17 cellular contexts compared by ENCODE assay signal in the genomic region with DNA sequence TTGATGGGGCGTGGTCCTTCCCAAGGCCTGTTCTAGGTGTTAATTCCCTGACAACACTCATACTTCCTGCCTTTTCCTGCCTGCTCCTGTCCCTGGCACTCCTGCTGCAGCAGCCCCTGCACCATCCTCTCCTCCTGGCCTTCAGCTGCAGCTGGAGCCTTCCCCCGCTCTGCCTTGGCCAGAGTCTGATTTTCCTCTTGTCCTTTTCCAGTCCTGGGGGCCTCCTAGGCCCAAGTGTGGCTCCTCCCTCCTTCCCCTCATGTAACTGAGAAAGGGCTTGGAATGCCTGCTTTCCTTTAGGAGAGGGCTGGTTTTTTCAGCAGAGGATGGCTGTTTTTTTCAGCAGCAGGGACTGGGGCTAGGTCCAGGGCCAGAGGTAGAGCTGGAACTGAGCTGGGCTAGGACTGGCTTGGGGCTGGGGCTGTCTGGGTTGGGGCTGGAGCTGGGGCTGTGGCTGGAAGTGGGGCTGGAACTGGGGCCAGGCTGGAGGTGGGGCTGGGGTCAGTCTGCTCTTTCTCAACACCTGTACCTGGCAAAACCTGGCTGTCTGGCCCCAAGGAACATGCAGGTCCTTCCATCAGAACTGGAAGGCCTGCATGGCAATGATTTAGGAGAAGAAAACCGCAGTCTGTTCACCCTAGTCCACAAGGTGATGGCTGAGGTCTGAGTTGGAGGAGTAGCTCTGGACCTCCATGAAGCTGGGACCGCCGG.
"Had no signal": no experiment of that assay in that cellular context is flagged by ENCODE, and none has a peak within 500 bp of the region (broad histone marks: within the 10 kb centered on the region; RNA-seq: fewer than 3 reads in every experiment).

No MANE protein-coding gene starts in this region.

- H3K4me1 Mint-ChIP-seq: activated naive CD4-positive, alpha-beta T cell treated with anti-CD3 and anti-CD28 coated beads, Interleukin-2, amount 10 ng/mL, durations not matched to agents 7 days and 5 days; stimulated activated naive CD8-positive, alpha-beta T cell treated with anti-CD3 and anti-CD28 coated beads, Interleukin-15, amount 100 ng/mL, for 72 hours had no signal

- H3K9me3 ChIP-seq: gastroesophageal sphincter, heart left ventricle, testis, upper lobe of right lung had no signal

- ATAC-seq: activated T-cell treated with anti-CD3 and anti-CD28 coated beads, Interleukin-2, amount 50 U/mL, for 4 hours; gastroesophageal sphincter; heart left ventricle; naive thymus-derived CD8-positive, alpha-beta T cell; stimulated activated naive CD8-positive, alpha-beta T cell treated with anti-CD3 and anti-CD28 coated beads, Interleukin-15, amount 100 ng/mL, for 72 hours; upper lobe of right lung had no signal

- H3K4me3 Mint-ChIP-seq: activated naive CD4-positive, alpha-beta T cell treated with anti-CD3 and anti-CD28 coated beads, Interleukin-2, amount 10 ng/mL, durations not matched to agents 7 days and 5 days; activated T-cell treated with anti-CD3 and anti-CD28 coated beads, Interleukin-2, amount 50 U/mL, for 4 hours; naive thymus-derived CD8-positive, alpha-beta T cell; stimulated activated naive CD8-positive, alpha-beta T cell treated with anti-CD3 and anti-CD28 coated beads, Interleukin-15, amount 100 ng/mL, for 72 hours had no signal

- H3K9me3 Mint-ChIP-seq: activated naive CD4-positive, alpha-beta T cell treated with anti-CD3 and anti-CD28 coated beads, Interleukin-2, amount 10 ng/mL, durations not matched to agents 7 days and 5 days; activated T-cell treated with anti-CD3 and anti-CD28 coated beads, Interleukin-2, amount 50 U/mL, for 4 hours; naive thymus-derived CD8-positive, alpha-beta T cell; stimulated activated naive CD8-positive, alpha-beta T cell treated with anti-CD3 and anti-CD28 coated beads, Interleukin-15, amount 100 ng/mL, for 72 hours had no signal

- H3K27me3 ChIP-seq: gastroesophageal sphincter, heart left ventricle, testis, upper lobe of right lung had no signal

- DNase-seq: activated CD4-positive, alpha-beta T cell treated with anti-CD3 and anti-CD28 coated beads, Interleukin-2, amount 50 U/mL, for 1 hour; activated CD4-positive, CD25-positive, alpha-beta regulatory T cell; activated CD8-positive, alpha-beta memory T cell treated with anti-CD3 and anti-CD28 coated beads, Interleukin-2, amount 50 U/mL, for 4 hours; activated effector memory CD4-positive, alpha-beta T cell treated with Interleukin-2 at 50 U/mL for 16 hours; activated naive CD4-positive, alpha-beta T cell treated with anti-CD3 and anti-CD28 coated beads, Interleukin-2, amount 10 ng/mL, durations not matched to agents 7 days and 5 days; activated T-cell treated with anti-CD3 and anti-CD28 coated beads, Interleukin-2, amount 50 U/mL, for 4 hours; heart left ventricle; kidney glomerular epithelial cell; mesenchymal stem cell; naive thymus-derived CD8-positive, alpha-beta T cell; stimulated activated CD4-positive, alpha-beta T cell treated with anti-CD3 and anti-CD28 coated beads, Interleukin-2, amount 100 ng/mL, for 24 hours; stimulated activated naive CD8-positive, alpha-beta T cell treated with anti-CD3 and anti-CD28 coated beads, Interleukin-15, amount 100 ng/mL, for 72 hours; T-helper 1 cell; T-helper 9 cell; testis; upper lobe of right lung had no signal

- H3K27ac ChIP-seq: gastroesophageal sphincter, heart left ventricle, upper lobe of right lung had no signal

- H3K4me3 ChIP-seq: gastroesophageal sphincter, heart left ventricle, testis, upper lobe of right lung had no signal

- H3K27me3 Mint-ChIP-seq: activated naive CD4-positive, alpha-beta T cell treated with anti-CD3 and anti-CD28 coated beads, Interleukin-2, amount 10 ng/mL, durations not matched to agents 7 days and 5 days; naive thymus-derived CD8-positive, alpha-beta T cell; stimulated activated naive CD8-positive, alpha-beta T cell treated with anti-CD3 and anti-CD28 coated beads, Interleukin-15, amount 100 ng/mL, for 72 hours had no signal

- H3K4me1 ChIP-seq: heart left ventricle had no signal
